ENCODE assay signal across 13 cellular contexts in the genomic region with DNA sequence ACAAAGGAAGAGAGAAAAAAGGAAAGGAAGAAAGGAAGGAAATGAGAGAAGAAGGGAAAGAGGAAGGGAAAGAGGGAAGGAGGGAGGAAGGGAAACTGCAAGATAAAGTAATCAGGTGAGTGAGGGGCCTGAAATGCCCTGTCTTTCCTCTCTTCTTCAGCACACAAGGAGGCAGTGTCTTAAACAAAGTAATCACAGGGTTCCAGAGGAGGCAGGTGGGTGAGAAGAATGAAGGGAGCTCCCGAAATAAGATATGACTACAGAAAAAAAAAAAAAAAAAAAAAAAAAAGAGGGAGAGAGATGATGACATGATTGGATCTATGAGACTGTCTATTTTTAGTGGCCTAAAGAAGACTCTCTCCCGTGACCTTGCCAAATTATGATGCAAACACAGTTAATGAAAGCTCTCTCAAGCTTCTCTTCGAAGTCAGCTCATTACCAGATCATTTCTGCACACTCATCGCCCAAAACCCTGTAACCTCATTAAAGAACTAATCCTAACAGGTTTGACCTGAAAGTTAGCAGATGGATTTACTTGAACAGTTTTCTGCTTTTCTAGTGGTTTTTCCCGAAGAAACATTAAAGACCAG. TPM values are rescaled to one million over a fixed set of nuclear protein-coding genes. Genes with fewer than 3 reads are reported as not detected.
DNase-seq lines count a peak whose midpoint lies in the region; ATAC-seq, FAIRE-seq and TF ChIP-seq lines count a peak whose summit lies in the region.
"Had no signal": no experiment of that assay in that cellular context is flagged by ENCODE, and none has a peak within 500 bp of the region (broad histone marks: within the 10 kb centered on the region; RNA-seq: fewer than 3 reads in every experiment).

No MANE protein-coding gene starts in this region.

- H3K4me1 ChIP-seq in H1 (replicated peaks in 1 of 4; ENCODE audit: control insufficient read depth in 3 of 4, insufficient read depth in 4 of 4, low read length in 3 of 4), result no peaks in the 10 kb centered on the region
- peaks cover 31% of the 10 kb centered on the region for H3K4me1 ChIP-seq in vagina

- H3K36me3 ChIP-seq in H1 (ENCODE audit: control insufficient read depth in 2 of 4, insufficient read depth in 4 of 4, low read length in 3 of 4) (no peaks in the 10 kb centered on the region; a peak in 1 of 8 replicates), vagina (no peaks in the 10 kb centered on the region)
- H3K36me3 ChIP-seq: lower lobe of right lung had no signal

- ATAC-seq in GM18858 (IDR thresholded peaks at IDR 0.05; ENCODE audit: unreplicated experiment), result no peak
- no peak for ATAC-seq in GM19035 (IDR thresholded peaks at IDR 0.05; ENCODE audit: unreplicated experiment)
- ATAC-seq: lower lobe of right lung had no signal

- H3K9me3 Mint-ChIP-seq in nephron progenitor cell, result no peaks in the 10 kb centered on the region

- no peak overlapping the region for H3K18ac ChIP-seq in H1 (ENCODE audit: extremely low read depth, low read length)

- TF ChIP-seq CTCF in AG10803 (conservative IDR thresholded peaks at IDR 0.05; ENCODE audit: low read length), result no peak
- TF ChIP-seq CTCF in H1 (IDR thresholded peaks at IDR 0.05; ENCODE audit: control extremely low read depth in 1 of 3, insufficient read depth in 1 of 3, low read depth in 1 of 3, low read length in 3 of 3), result peak in 2 of 3 experiments; percentile 11 to 40; a peak in 2 of 4 replicates
- no peak for TF ChIP-seq CTCF in nephron progenitor cell (IDR thresholded peaks at IDR 0.05)
- no peak for TF ChIP-seq CTCF in vagina (IDR thresholded peaks at IDR 0.05)

- H3K79me2 ChIP-seq in H1 (ENCODE audit: control insufficient read depth in 1 of 2, insufficient read depth in 2 of 2, low read length in 2 of 2), result no peaks in the 10 kb centered on the region

- 0 out of 4 replicates have a peak overlapping the region, but pooled peaks of 1 of the 2 experiments have one; percentile 40 for H3K4me2 ChIP-seq in H1 (ENCODE audit: insufficient read depth in 1 of 2, low read depth in 2 of 2, low read length in 2 of 2)

- H3K27ac ChIP-seq in H1 (ENCODE audit: low read depth, low read length), result no peak overlapping the region
- no peak overlapping the region for H3K27ac ChIP-seq in vagina
- H3K27ac ChIP-seq: lower lobe of right lung had no signal

- H3K23me2 ChIP-seq in H1 (ENCODE audit: low read depth, low read length), result no peaks in the 10 kb centered on the region

- no peak overlapping the region for H3K4me3 Mint-ChIP-seq in nephron progenitor cell
- H3K4me3 Mint-ChIP-seq: activated naive CD8-positive, alpha-beta T cell; CD4-positive, CD25-positive, alpha-beta regulatory T cell had no signal

- H3K27ac Mint-ChIP-seq in nephron progenitor cell, result peak overlapping the region; percentile 96
- H3K27ac Mint-ChIP-seq: activated naive CD8-positive, alpha-beta T cell; CD4-positive, CD25-positive, alpha-beta regulatory T cell had no signal

- 92% methylated on average over 3 of the region's 5 CpGs; no CpG with 5 or more reads in 1 of the 2 experiments for WGBS in H1 (ENCODE audit: extremely low coverage in 1 of 2, insufficient coverage in 1 of 2, insufficient read length in 1 of 2, insufficient replicate concordance in 2 of 2, low coverage in 1 of 2, low lambda C conversion rate in 2 of 2, missing lambda C conversion rate in 1 of 2), 2 experiments

- H2AK5ac ChIP-seq in H1 (ENCODE audit: low read depth, low read length), result no peak overlapping the region

- H3K14ac ChIP-seq in H1 (ENCODE audit: insufficient read length), result no peak overlapping the region

- H4K20me1 ChIP-seq in H1 (replicated peaks in 1 of 2; ENCODE audit: control insufficient read depth in 1 of 2, insufficient read depth in 2 of 2, low read length in 2 of 2), result no peaks in the 10 kb centered on the region

- peaks cover 85% of the 10 kb centered on the region for H3K4me1 Mint-ChIP-seq in nephron progenitor cell
- H3K4me1 Mint-ChIP-seq: CD4-positive, CD25-positive, alpha-beta regulatory T cell had no signal

- no peak for TF ChIP-seq POLR2A in H1 (IDR thresholded peaks at IDR 0.05; ENCODE audit: control extremely low read depth in 1 of 2, low read depth in 2 of 2, low read length in 2 of 2)
- no peak for TF ChIP-seq POLR2A in vagina (IDR thresholded peaks at IDR 0.05)

- H3K23ac ChIP-seq in H1 (ENCODE audit: insufficient read length), result no peak overlapping the region

- peaks cover 33% of the 10 kb centered on the region for H3K36me3 Mint-ChIP-seq in nephron progenitor cell (ENCODE audit: low read depth)
- H3K36me3 Mint-ChIP-seq: activated naive CD8-positive, alpha-beta T cell; CD4-positive, CD25-positive, alpha-beta regulatory T cell had no signal

- no peaks in the 10 kb centered on the region for H3K27me3 Mint-ChIP-seq in nephron progenitor cell (ENCODE audit: low read depth, poor library complexity)
- H3K27me3 Mint-ChIP-seq: CD4-positive, CD25-positive, alpha-beta regulatory T cell had no signal

- H3K9ac ChIP-seq in H1 (replicated peaks in 1 of 4; ENCODE audit: extremely low read depth in 1 of 4, low read depth in 3 of 4, low read length in 3 of 4), result no peak overlapping the region

- H3K79me1 ChIP-seq in H1 (ENCODE audit: low read depth, low read length), result no peaks in the 10 kb centered on the region

- no peak overlapping the region for H4K91ac ChIP-seq in H1 (replicated peaks; ENCODE audit: insufficient read length, low read length)

- H2BK120ac ChIP-seq in H1 (replicated peaks; ENCODE audit: low read depth, low read length), result no peak overlapping the region

- no peak overlapping the region for H2AFZ ChIP-seq in H1 (ENCODE audit: low read length)

- H3K9me3 ChIP-seq in H1 (ENCODE audit: insufficient read depth in 2 of 2, low read depth in 1 of 2, low read length in 1 of 2) (no peaks in the 10 kb centered on the region), vagina (no peaks in the 10 kb centered on the region)
- H3K9me3 ChIP-seq: lower lobe of right lung had no signal

- no peak overlapping the region for H2BK5ac ChIP-seq in H1 (ENCODE audit: low read depth, low read length)

- H3K4ac ChIP-seq in H1 (replicated peaks; ENCODE audit: insufficient read length, low read depth, low read length), result no peak overlapping the region

- H3K56ac ChIP-seq in H1 (replicated peaks; ENCODE audit: insufficient read length, low read depth, low read length), result no peak overlapping the region

- H2BK20ac ChIP-seq in H1 (ENCODE audit: low read length), result 0 out of 2 replicates have a peak overlapping the region, but pooled peaks have one; percentile 43

- H2BK15ac ChIP-seq in H1 (ENCODE audit: low read length), result no peak overlapping the region

- CTCF ChIA-PET in H1 (lab: Charles Lee; ENCODE audit: partially characterized antibody), result interaction anchor here (0.6 to 1.0 kb wide), 6 partner anchors 12 to 117 kb away, joined by 3 to 4 read pairs (median 3); no protein-coding TSS in a partner anchor

- intact Hi-C loops in vagina (cut with DNase I), result no loop called here

- FAIRE-seq in H1 (lab: Jason Lieb, UNC), result no peak

- H3K4me3 ChIP-seq in AG10803 (ENCODE audit: low read length) (no peak overlapping the region), H1 (ENCODE audit: extremely low read depth in 1 of 4, insufficient read depth in 2 of 4, low read depth in 3 of 4, low read length in 4 of 4) (no peak overlapping the region), vagina (no peak overlapping the region)
- H3K4me3 ChIP-seq: lower lobe of right lung had no signal

- TF ChIP-seq EP300 in H1 (IDR thresholded peaks at IDR 0.05; ENCODE audit: borderline replicate concordance in 1 of 2, low read depth in 2 of 2, low read length in 2 of 2), result no peak

- DNase-seq in AG10803 (ENCODE audit: low read depth), result peak; percentile 94
- peak; percentile 52 for DNase-seq in NCI-H460 (ENCODE audit: extremely low read depth, low read depth)
- DNase-seq in H1 (ENCODE audit: low read depth in 1 of 2, low spot score in 2 of 2), result no peak
- DNase-seq in nephron progenitor cell, result no peak
- DNase-seq in vagina (ENCODE audit: extremely low spot score in 2 of 2), result no peak
- no peak for DNase-seq in NCI-H2171 treated with DMSO at 0.1 percent for 48 hours (lab: John Stamatoyannopoulos, UW)
- DNase-seq: CD4-positive, CD25-positive, alpha-beta regulatory T cell; hippocampal formation; lower lobe of right lung; MM.1S had no signal

- H3K27me3 ChIP-seq in H1 (replicated peaks in 1 of 4; ENCODE audit: control insufficient read depth in 3 of 4, extremely low read depth in 1 of 4, insufficient read depth in 3 of 4, low read length in 3 of 4), result no peaks in the 10 kb centered on the region
- H3K27me3 ChIP-seq in vagina, result no peaks in the 10 kb centered on the region

- no peak overlapping the region for H4K5ac ChIP-seq in H1 (ENCODE audit: insufficient read length, low read depth, low read length)

- POLR2A ChIA-PET in H1 (lab: Charles Lee; ENCODE audit: partially characterized antibody), result interaction anchor here (0.6 kb wide), 1 partner anchor 1103 kb away, joined by 3 read pairs; no protein-coding TSS in a partner anchor

- H2BK12ac ChIP-seq in H1 (ENCODE audit: low read depth, low read length), result no peak overlapping the region

- no peak overlapping the region for H4K8ac ChIP-seq in H1 (ENCODE audit: extremely low read depth, insufficient read depth, low read length)

- TF ChIP-seq RAD21 in H1 (IDR thresholded peaks at IDR 0.05 in 1 of 2, conservative IDR thresholded peaks at IDR 0.05 in 1 of 2; ENCODE audit: low read depth in 2 of 2, low read length in 2 of 2), result peak; percentile 14 to 37; a peak in 2 of 4 replicates

TF ChIP-seq in H1, 55 proteins besides CTCF, POLR2A, EP300 and RAD21:
- TF ChIP-seq EGR1 (IDR thresholded peaks at IDR 0.05; ENCODE audit: borderline replicate concordance, low read depth, low read length), result 0 out of 2 replicates have a peak, but pooled peaks have one; percentile 26
- TF ChIP-seq CEBPB (IDR thresholded peaks at IDR 0.05; ENCODE audit: low read depth, low read length), result no peak

RNA-seq across cellular contexts. Expression of a gene that starts 53.6 kb away (rescaled TPM):
- 1,481 and 1,616 TPM in 2 replicates for total RNA-seq in NCI-H460 (2014; rRNA removed; shearing (Covaris generic))
- 492 and 629 TPM in 2 replicates for polyA plus RNA-seq in NCI-H460 (2014; cell fraction: nucleus; rRNA removed)
- total RNA-seq in H1 (2021; fragmentation: NEBNext Ultra II Directional; extraction: Animal tissue kit (Norgen Biotek cat#: 25700)), result 8.4 and 8.7 TPM in 2 replicates
- 3.3 and 6.7 TPM in 2 replicates for polyA plus RNA-seq in H1 (2011; rRNA removed)
- 5.5 TPM for polyA plus RNA-seq in H1 (2011; cell fraction: cytosol; rRNA removed)
- polyA plus RNA-seq in H1 (2011; cell fraction: nucleus; rRNA removed), result 8.1 TPM
- 4.9 to 7.7 TPM (median 6.0 TPM) in 4 replicates for polyA plus RNA-seq in H1 (2012, experiment 1 of 2)
- 0.62 TPM for polyA plus RNA-seq in H1 (2012, experiment 2 of 2)
- 2.3 TPM for polyA plus RNA-seq in H1 (2013, experiment 1 of 2)
- 2.3 TPM for polyA plus RNA-seq in H1 (2013, experiment 2 of 2)
- 12.9 and 16.7 TPM in 2 replicates for polyA minus RNA-seq in H1 (2011; rRNA and poly(A)+ RNA removed)
- 15.4 TPM for polyA minus RNA-seq in H1 (2011; cell fraction: cytosol; rRNA and poly(A)+ RNA removed)
- 16.4 TPM for polyA minus RNA-seq in H1 (2011; cell fraction: nucleus; rRNA and poly(A)+ RNA removed)
- total RNA-seq in vagina, result 45.2 TPM
- total RNA-seq: CD4-positive, CD25-positive, alpha-beta regulatory T cell had no signal
- polyA plus RNA-seq: CD4-positive, CD25-positive, alpha-beta regulatory T cell had no signal

Comparison
In these comparisons a context has a peak if more than half of its experiments do, and no peak if none do; other contexts are left out.
1. DNase-seq: peak in AG10803 (single experiment) and NCI-H460 (single experiment); none in H1 (0 of 2), nephron progenitor cell (single experiment), vagina (0 of 2) and NCI-H2171 treated with DMSO at 0.1 percent for 48 hours (single experiment).
2. CTCF ChIP-seq: peak in H1 (2 of 3); none in AG10803 (single experiment), nephron progenitor cell (single experiment) and vagina (0 of 3).
3. RNA of a gene that starts 53.6 kb away (total RNA-seq): 1,481 to 1,616 TPM in NCI-H460; 45.2 TPM in vagina (single experiment) and 8.4 to 8.7 TPM in H1; every median in the first group is over 10 times any median in the second.